In genomic region chr11:1570531-1570895, GRCh38 we compare ENCODE assay signal across 9 cellular contexts. TPM values are rescaled to one million over a fixed set of nuclear protein-coding genes. Genes with fewer than 3 reads are reported as not detected.
DNase-seq lines count a peak whose midpoint lies in the region; ATAC-seq and TF ChIP-seq lines count a peak whose summit lies in the region.
"Had no signal": no experiment of that assay in that cellular context is flagged by ENCODE, and none has a peak within 500 bp of the region (broad histone marks: within the 10 kb centered on the region; RNA-seq: fewer than 3 reads in every experiment).

No MANE protein-coding gene starts in this region.

- H3K27me3 ChIP-seq in left ventricle myocardium inferior (ENCODE audit: low read depth): no peaks in the 10 kb centered on the region
- no peaks in the 10 kb centered on the region for H3K27me3 ChIP-seq in muscle layer of colon (ENCODE audit: control insufficient read depth in 1 of 2, insufficient read depth in 2 of 2, low read length in 2 of 2)
- H3K27me3 ChIP-seq in upper lobe of left lung: peaks cover 0 to 20% (median 6%) of the 10 kb centered on the region in 4 donors
- H3K27me3 ChIP-seq in testis: no peaks in the 10 kb centered on the region

- DNase-seq in left ventricle myocardium inferior: no peak
- DNase-seq in Right ventricle myocardium inferior (ENCODE audit: missing footprints): no peak
- DNase-seq in upper lobe of left lung: peak in 1 of 2 donors; percentile 30
- no peak for DNase-seq in testis
- DNase-seq in T-helper 9 cell: no peak
- DNase-seq: central memory CD4-positive, alpha-beta T cell had no signal

- H3K9ac ChIP-seq in muscle layer of colon (ENCODE audit: low read length): peak overlapping the region; percentile 53

- H3K36me3 Mint-ChIP-seq in brain: no peaks in the 10 kb centered on the region

- peak overlapping the region; percentile 80 for H3K27ac ChIP-seq in left ventricle myocardium inferior (replicated peaks)
- peak overlapping the region; percentile 93 for H3K27ac ChIP-seq in muscle layer of colon (ENCODE audit: low read depth, low read length)
- peak overlapping the region in 3 of 4 donors; percentile 58 to 80 (median 72) for H3K27ac ChIP-seq in upper lobe of left lung
- H3K27ac ChIP-seq in testis: no peak overlapping the region

- no peaks in the 10 kb centered on the region for H3K36me3 ChIP-seq in left ventricle myocardium inferior
- H3K36me3 ChIP-seq in muscle layer of colon (ENCODE audit: insufficient read depth, low read length): no peaks in the 10 kb centered on the region
- peaks cover 0 to 5% (median 2%) of the 10 kb centered on the region in 4 donors for H3K36me3 ChIP-seq in upper lobe of left lung
- no peaks in the 10 kb centered on the region for H3K36me3 ChIP-seq in testis (ENCODE audit: low read depth, missing control alignments)

- peak overlapping the region; percentile 77 to 85 (median 81) for H3K4me3 Mint-ChIP-seq in brain

- ATAC-seq in Right ventricle myocardium inferior (no peak), upper lobe of left lung (ENCODE audit: low FRiP score in 2 of 2) (no peak), HG02885 (IDR thresholded peaks at IDR 0.05; ENCODE audit: poor library complexity, unreplicated experiment) (no peak)

- no peaks in the 10 kb centered on the region for H3K9me3 ChIP-seq in left ventricle myocardium inferior (replicated peaks)
- H3K9me3 ChIP-seq in muscle layer of colon (ENCODE audit: low read length): no peaks in the 10 kb centered on the region
- H3K9me3 ChIP-seq in upper lobe of left lung: no peaks in the 10 kb centered on the region
- no peaks in the 10 kb centered on the region for H3K9me3 ChIP-seq in testis

- 84 to 88% methylated on average over 7 to 8 of the region's 8 CpGs for WGBS in upper lobe of left lung, 2 donors
- WGBS in testis, 2 donors: 34 to 74% methylated on average over 5 to 8 of the region's 8 CpGs

- peaks cover 13% of the 10 kb centered on the region for H3K27me3 Mint-ChIP-seq in brain

- H3K9me3 Mint-ChIP-seq in brain: no peaks in the 10 kb centered on the region

- H3K27ac Mint-ChIP-seq in brain: peak overlapping the region in 3 of 5 experiments; percentile 70 to 95 (median 92)

- TF ChIP-seq POLR2A in upper lobe of left lung (IDR thresholded peaks at IDR 0.05): no peak
- TF ChIP-seq POLR2A in testis (IDR thresholded peaks at IDR 0.05): no peak

- no peak for TF ChIP-seq CTCF in left ventricle myocardium inferior (IDR thresholded peaks at IDR 0.05; ENCODE audit: borderline replicate concordance)
- no peak for TF ChIP-seq CTCF in brain (conservative IDR thresholded peaks at IDR 0.05)
- no peak for TF ChIP-seq CTCF in upper lobe of left lung (IDR thresholded peaks at IDR 0.05)
- TF ChIP-seq CTCF in testis (IDR thresholded peaks at IDR 0.05): no peak

- no peak for TF ChIP-seq EP300 in upper lobe of left lung (IDR thresholded peaks at IDR 0.05)

- H3K4me1 Mint-ChIP-seq in brain: peaks cover 52% of the 10 kb centered on the region

- intact Hi-C loops in left ventricle myocardium inferior (cut with micrococcal nuclease) (no loop called here), Right ventricle myocardium inferior (cut with DNase I) (loop anchor here (5.0 kb wide), 2 partner anchors 258 to 368 kb away; no protein-coding TSS in a partner anchor), testis (cut with DNase I; ENCODE audit: low total_unique reads) (no loop called here)

- peaks cover 81% of the 10 kb centered on the region for H3K4me1 ChIP-seq in left ventricle myocardium inferior
- H3K4me1 ChIP-seq in muscle layer of colon (ENCODE audit: insufficient read depth, low read length): peaks cover 29% of the 10 kb centered on the region
- peaks cover 30 to 58% (median 36%) of the 10 kb centered on the region in 4 donors for H3K4me1 ChIP-seq in upper lobe of left lung
- H3K4me1 ChIP-seq in testis: peaks cover 18% of the 10 kb centered on the region

- H3K4me3 ChIP-seq in left ventricle myocardium inferior (peak overlapping the region; percentile 82), muscle layer of colon (ENCODE audit: low read depth in 1 of 2, low read length in 2 of 2) (peak overlapping the region; percentile 45 to 75), upper lobe of left lung (peak overlapping the region in 3 of 4 donors; percentile 58 to 76 (median 59)), testis (peak overlapping the region in 1 of 2 donors; percentile 65)

RNA-seq across cellular contexts. Expression of gene DUSP8, which starts 1.6 kb away (rescaled TPM):
- total RNA-seq in left ventricle myocardium inferior: 15.3 TPM
- 10.5 TPM for total RNA-seq in Right ventricle myocardium inferior
- 29.6 TPM for polyA plus RNA-seq in brain (ENCODE audit: insufficient read depth, low read depth, low replicate concordance)
- total RNA-seq in upper lobe of left lung: 10 to 100 TPM in 5 of 6 donors, 1 to 10 TPM in 1; 5.2 to 19.3 (median 13.5) TPM
- total RNA-seq in testis: 10 to 100 TPM in 1 of 2 donors, 1 to 10 TPM in 1; 8.5 to 14.4 TPM
- 7.0 TPM for polyA plus RNA-seq in testis (ENCODE audit: insufficient read depth, low read depth, low replicate concordance)

RNA-seq across cellular contexts. Expression of gene KRTAP5-1, which starts 14.6 kb away (rescaled TPM):
- total RNA-seq in left ventricle myocardium inferior (not detected), Right ventricle myocardium inferior (not detected), upper lobe of left lung (not detected), testis (not detected)
- polyA plus RNA-seq in brain (ENCODE audit: insufficient read depth, low read depth, low replicate concordance) (not detected), testis (ENCODE audit: insufficient read depth, low read depth, low replicate concordance) (not detected)

RNA-seq across cellular contexts. Expression of gene KRTAP5-2, which starts 27.6 kb away (rescaled TPM):
- total RNA-seq in left ventricle myocardium inferior: not detected
- total RNA-seq in Right ventricle myocardium inferior: not detected
- polyA plus RNA-seq in brain (ENCODE audit: insufficient read depth, low read depth, low replicate concordance): not detected
- not detected for total RNA-seq in upper lobe of left lung
- total RNA-seq in testis: not detected
- polyA plus RNA-seq in testis (ENCODE audit: insufficient read depth, low read depth, low replicate concordance): not detected

RNA-seq across cellular contexts. Expression of gene KRTAP5-3, which starts 37.8 kb away (rescaled TPM):
- total RNA-seq in left ventricle myocardium inferior (not detected), Right ventricle myocardium inferior (not detected), upper lobe of left lung (not detected), testis (not detected)
- polyA plus RNA-seq in brain (ENCODE audit: insufficient read depth, low read depth, low replicate concordance) (not detected), testis (ENCODE audit: insufficient read depth, low read depth, low replicate concordance) (not detected)

RNA-seq across cellular contexts. Expression of gene KRTAP5-4, which starts 51.4 kb away (rescaled TPM):
- not detected for total RNA-seq in left ventricle myocardium inferior
- total RNA-seq in Right ventricle myocardium inferior: not detected
- not detected for polyA plus RNA-seq in brain (ENCODE audit: insufficient read depth, low read depth, low replicate concordance)
- not detected for total RNA-seq in upper lobe of left lung
- total RNA-seq in testis: not detected
- polyA plus RNA-seq in testis (ENCODE audit: insufficient read depth, low read depth, low replicate concordance): not detected

Comparison
In these comparisons a context has a peak if more than half of its experiments do, and no peak if none do; other contexts are left out.
1. H3K27ac ChIP-seq: peak in left ventricle myocardium inferior (single experiment), muscle layer of colon (single experiment) and upper lobe of left lung (3 of 4); none in testis (0 of 2).